Comparison of ENCODE assay signal across 14 cellular contexts in the genomic region with DNA sequence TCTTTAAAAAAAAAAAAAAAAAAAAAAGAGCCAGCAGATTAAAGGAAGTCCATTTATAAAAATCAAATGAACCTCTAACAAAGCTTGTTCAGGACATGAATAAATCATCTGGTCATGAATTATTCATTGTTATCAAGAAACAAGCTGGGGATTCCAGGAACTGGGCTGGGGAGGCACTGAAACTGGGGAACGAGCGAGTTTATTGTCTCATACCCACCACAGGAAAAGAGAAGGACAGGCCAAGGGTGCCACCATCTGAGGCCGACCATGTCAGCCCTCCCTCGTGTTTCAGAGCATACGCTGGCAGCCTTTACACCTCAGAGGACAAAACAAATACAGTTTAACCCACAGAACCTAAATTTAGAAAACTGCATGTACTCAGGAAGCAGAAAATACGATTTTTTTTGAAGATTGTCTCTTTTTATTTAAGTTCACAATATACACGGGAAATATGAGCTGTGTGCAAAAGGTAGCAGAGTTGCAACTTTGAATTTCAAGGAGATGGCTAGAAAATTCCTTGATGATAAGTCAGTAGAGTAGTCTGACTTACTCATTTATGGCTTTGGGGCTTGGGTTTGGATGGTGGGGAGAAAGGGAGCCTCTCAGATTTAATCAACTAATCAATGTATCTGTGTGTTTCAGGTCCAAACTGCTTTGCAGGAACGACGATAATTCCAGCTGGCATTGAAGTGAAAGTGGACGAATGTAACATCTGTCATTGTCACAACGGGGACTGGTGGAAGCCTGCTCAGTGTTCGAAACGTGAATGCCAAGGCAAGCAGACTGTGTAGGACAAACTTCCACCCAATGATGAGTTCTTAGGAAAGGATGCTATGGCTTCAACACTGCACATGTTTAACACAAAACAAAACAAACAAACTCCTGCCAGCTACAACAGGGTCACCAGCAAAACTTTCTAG.
A peak's percentile ranks its signal among the peaks of the same experiment; 100 is the strongest.
DNase-seq lines count a peak whose midpoint lies in the region; ATAC-seq, FAIRE-seq and TF ChIP-seq lines count a peak whose summit lies in the region.
"Had no signal": no experiment of that assay in that cellular context is flagged by ENCODE, and none has a peak within 500 bp of the region (broad histone marks: within the 10 kb centered on the region; RNA-seq: fewer than 3 reads in every experiment).

No MANE protein-coding gene starts in this region.

- CTCF ChIA-PET in IMR-90 (lab: Yijun Ruan, JAX), result no interaction called here

- in situ Hi-C loops in IMR-90 (cut with MboI; ENCODE audit: low sequenced_read_pairs), result no loop called here

- H2BK12ac ChIP-seq in neuronal stem cell (ENCODE audit: low read length), result no peak overlapping the region

- H3K27ac ChIP-seq in IMR-90 (ENCODE audit: insufficient read depth, low read length) (no peak overlapping the region), neuronal stem cell (replicated peaks; ENCODE audit: low read length) (no peak overlapping the region)
- H3K27ac ChIP-seq: SK-N-MC had no signal

- H3K27me3 ChIP-seq in IMR-90 (ENCODE audit: control insufficient read depth, insufficient read depth, low read length), result no peaks in the 10 kb centered on the region
- no peaks in the 10 kb centered on the region for H3K27me3 ChIP-seq in neuronal stem cell (ENCODE audit: control insufficient read depth in 3 of 3, insufficient read depth in 3 of 3, low read depth in 1 of 3, low read length in 3 of 3)

- BruUV-seq in IMR-90 (replicated peaks; lab: Mats Ljungman, UMichigan), result no TSS peak

- POLR2A ChIA-PET in IMR-90 (lab: Charles Lee; ENCODE audit: unreplicated experiment), result no interaction called here

- H2BK15ac ChIP-seq in IMR-90 (ENCODE audit: low read depth, low read length) (no peak overlapping the region), neuronal stem cell (ENCODE audit: low read length) (no peak overlapping the region)

- H2AFZ ChIP-seq in IMR-90 (replicated peaks; ENCODE audit: low read length, poor library complexity), result no peak overlapping the region
- peak overlapping the region; percentile 78 for H2AFZ ChIP-seq in neuronal stem cell (ENCODE audit: low read length)

- intact Hi-C loops in IMR-90 (cut with micrococcal nuclease), result no loop called here

- WGBS in IMR-90 (ENCODE audit: extremely low coverage in 2 of 2, insufficient read length in 1 of 2), 2 experiments, result 49% methylated on average over 6 of the region's 13 CpGs; no CpG with 5 or more reads in 1 of the 2 experiments
- WGBS in neuronal stem cell (ENCODE audit: extremely low coverage in 2 of 2, insufficient read length in 2 of 2, insufficient replicate concordance in 1 of 2), 2 donors, result no CpG with 5 or more reads among the region's 13 CpGs

- H3K4me1 ChIP-seq in IMR-90 (ENCODE audit: control insufficient read depth, insufficient read depth, low read length) (no peaks in the 10 kb centered on the region), neuronal stem cell (ENCODE audit: control insufficient read depth in 2 of 2, insufficient read depth in 1 of 2, low read depth in 1 of 2, low read length in 2 of 2) (peaks cover 6 to 53% of the 10 kb centered on the region in 2 donors)

- H2AK9ac ChIP-seq in IMR-90 (replicated peaks; ENCODE audit: low read depth, low read length, poor library complexity), result no peak overlapping the region

- FAIRE-seq in RCC 7860 (lab: Jason Lieb, UNC), result no peak

- no peak overlapping the region for H3K56ac ChIP-seq in IMR-90 (ENCODE audit: extremely low read depth, insufficient read depth, low read length)

- TF ChIP-seq CTCF in IMR-90 (conservative IDR thresholded peaks at IDR 0.05; ENCODE audit: low read depth, low read length), result no peak

- TF ChIP-seq RAD21 in IMR-90 (IDR thresholded peaks at IDR 0.05; ENCODE audit: low read length), result no peak

- no peak overlapping the region for H3K4me3 ChIP-seq in IMR-90 (ENCODE audit: insufficient read depth, low read depth, low read length)
- no peak overlapping the region for H3K4me3 ChIP-seq in neuronal stem cell (ENCODE audit: low read length in 2 of 2)
- H3K4me3 ChIP-seq: mucosa of descending colon, SK-N-MC had no signal

- H2BK20ac ChIP-seq in IMR-90 (ENCODE audit: low read depth, low read length), result no peak overlapping the region

- dilution Hi-C loops in IMR-90 (cut with HindIII; ENCODE audit: low sequenced_read_pairs, unreplicated experiment), result no loop called here

- H3K4ac ChIP-seq in IMR-90 (ENCODE audit: low read depth, low read length) (peak overlapping the region; percentile 18; the same call in 1 of the 2 replicates), neuronal stem cell (ENCODE audit: low read length) (no peak overlapping the region)

- ATAC-seq in IMR-90 (ENCODE audit: low read depth) (no peak), HG03469 (IDR thresholded peaks at IDR 0.05; ENCODE audit: unreplicated experiment) (no peak)
- ATAC-seq: mucosa of descending colon had no signal

- H4K5ac ChIP-seq in IMR-90 (ENCODE audit: low read depth, low read length), result no peak overlapping the region

- peak overlapping the region; percentile 24; the same call in 1 of the 2 replicates for H3K23ac ChIP-seq in IMR-90 (ENCODE audit: low read depth, low read length)
- H3K23ac ChIP-seq in neuronal stem cell (ENCODE audit: low read depth, low read length, poor library complexity), result no peak overlapping the region

- H2BK5ac ChIP-seq in IMR-90 (ENCODE audit: low read depth, low read length, poor library complexity, severe bottlenecking) (no peak overlapping the region), neuronal stem cell (ENCODE audit: low read length) (no peak overlapping the region)

- H3K36me3 ChIP-seq in IMR-90 (ENCODE audit: control insufficient read depth, insufficient read depth, low read length), result no peaks in the 10 kb centered on the region
- no peaks in the 10 kb centered on the region for H3K36me3 ChIP-seq in neuronal stem cell (replicated peaks in 1 of 2; ENCODE audit: control insufficient read depth in 2 of 2, insufficient read depth in 2 of 2, low read length in 2 of 2)

- H3K9me3 ChIP-seq in IMR-90 (ENCODE audit: control insufficient read depth, insufficient read depth, low read length) (no peaks in the 10 kb centered on the region), neuronal stem cell (replicated peaks in 1 of 2; ENCODE audit: control insufficient read depth in 2 of 2, insufficient read depth in 1 of 2, low read depth in 1 of 2, low read length in 2 of 2) (no peaks in the 10 kb centered on the region)
- H3K9me3 ChIP-seq: mucosa of descending colon had no signal

- DNase-seq in DMS153 (lab: John Stamatoyannopoulos, UW) (peak; percentile 16), IMR-90 (no peak), cerebellum (ENCODE audit: low spot score) (peak; percentile 6), neuronal stem cell (ENCODE audit: low spot score) (no peak), NCI-H2171 treated with DMSO at 0.1 percent for 48 hours (lab: John Stamatoyannopoulos, UW) (no peak), RCC 7860 (ENCODE audit: low spot score) (no peak)
- DNase-seq in stimulated activated CD4-positive, alpha-beta T cell treated with anti-CD3 and anti-CD28 coated beads, Interleukin-2, amount 100 ng/mL, for 24 hours, result no peak
- DNase-seq: GF-D8, immature natural killer cell, Kasumi-1, mucosa of descending colon, NCI-H2081 treated with DMSO at 0.1 percent for 48 hours had no signal

- H3K9ac ChIP-seq in IMR-90 (ENCODE audit: low read depth, low read length) (no peak overlapping the region), neuronal stem cell (ENCODE audit: low read depth, low read length, poor library complexity) (no peak overlapping the region)

- no peak overlapping the region for H3K4me2 ChIP-seq in IMR-90 (ENCODE audit: low read depth, low read length)
- no peak overlapping the region for H3K4me2 ChIP-seq in neuronal stem cell (ENCODE audit: insufficient read depth, low read length, poor library complexity, severe bottlenecking)

- no peak for TF ChIP-seq POLR2A in IMR-90 (IDR thresholded peaks at IDR 0.05; ENCODE audit: low read depth, low read length)

- H2BK120ac ChIP-seq in IMR-90 (ENCODE audit: low read depth, low read length) (no peak overlapping the region), neuronal stem cell (ENCODE audit: low read depth, low read length) (no peak overlapping the region)

- H2AK5ac ChIP-seq in IMR-90 (ENCODE audit: low read depth, low read length) (no peak overlapping the region), neuronal stem cell (ENCODE audit: low read depth, low read length) (no peak overlapping the region)

- H4K8ac ChIP-seq in IMR-90 (ENCODE audit: low read depth in 2 of 2, low read length in 2 of 2) (no peak overlapping the region), neuronal stem cell (ENCODE audit: low read depth, low read length) (no peak overlapping the region)

- H3K79me1 ChIP-seq in IMR-90 (ENCODE audit: low read depth in 1 of 2, low read length in 2 of 2) (no peaks in the 10 kb centered on the region), neuronal stem cell (ENCODE audit: low read depth, low read length) (no peaks in the 10 kb centered on the region)

- H3K14ac ChIP-seq in IMR-90 (replicated peaks; ENCODE audit: low read depth, low read length) (0 out of 2 replicates have a peak overlapping the region, but pooled peaks have one; percentile 63), neuronal stem cell (ENCODE audit: low read length) (no peak overlapping the region)

- no peaks in the 10 kb centered on the region; the same call in 1 of the 2 replicates for H3K9me1 ChIP-seq in IMR-90 (ENCODE audit: insufficient read depth, low read length)

- H3K18ac ChIP-seq in IMR-90 (ENCODE audit: low read depth, low read length) (no peak overlapping the region), neuronal stem cell (ENCODE audit: low read length) (no peak overlapping the region)

- no peak overlapping the region for H4K91ac ChIP-seq in IMR-90 (ENCODE audit: insufficient read depth, low read depth, low read length)
- no peak overlapping the region for H4K91ac ChIP-seq in neuronal stem cell (ENCODE audit: low read depth, low read length, poor library complexity)

- no peaks in the 10 kb centered on the region for H4K20me1 ChIP-seq in IMR-90 (ENCODE audit: insufficient read depth, low read length)

TF ChIP-seq in IMR-90, 13 proteins besides CTCF, POLR2A, EP300 and RAD21:
- no peak for TF ChIP-seq FOS (IDR thresholded peaks at IDR 0.05; ENCODE audit: low read depth, low read length)
- no peak for TF ChIP-seq SMC3 (IDR thresholded peaks at IDR 0.05; ENCODE audit: low read depth, low read length)
- TF ChIP-seq RFX5 (IDR thresholded peaks at IDR 0.05; ENCODE audit: low read depth, low read length), result no peak

Comparison
In these comparisons a context has a peak if more than half of its experiments do, and no peak if none do; other contexts are left out.
1. DNase-seq: peak in DMS153 (single experiment) and cerebellum (single experiment); none in IMR-90 (single experiment), neuronal stem cell (single experiment), stimulated activated CD4-positive, alpha-beta T cell treated with anti-CD3 and anti-CD28 coated beads, Interleukin-2, amount 100 ng/mL, for 24 hours (0 of 2), NCI-H2171 treated with DMSO at 0.1 percent for 48 hours (single experiment) and RCC 7860 (single experiment).